7 cellular contexts compared by ENCODE assay signal in genomic region chr2:134031539-134031938, GRCh38.
"Had no signal": no experiment of that assay in that cellular context is flagged by ENCODE, and none has a peak within 500 bp of the region (broad histone marks: within the 10 kb centered on the region; RNA-seq: fewer than 3 reads in every experiment).

No MANE protein-coding gene starts in this region.

- H3K4me3 ChIP-seq: GM23338, HAP-1 had no signal

- H3K4me1 ChIP-seq: HAP-1 had no signal

- H3K36me3 ChIP-seq: HAP-1 had no signal

- H3K4me2 ChIP-seq: GM23338 had no signal

- DNase-seq: HFFc6, KBM-7 had no signal

- H3K9me3 ChIP-seq: HAP-1 had no signal

- H3K27ac ChIP-seq: HL-60 had no signal

- ATAC-seq: GM23338, HCT116, HepG2 had no signal

- H2AFZ ChIP-seq: GM23338 had no signal
